Comparison of ENCODE assay signal across 1 cellular context in the genomic region with DNA sequence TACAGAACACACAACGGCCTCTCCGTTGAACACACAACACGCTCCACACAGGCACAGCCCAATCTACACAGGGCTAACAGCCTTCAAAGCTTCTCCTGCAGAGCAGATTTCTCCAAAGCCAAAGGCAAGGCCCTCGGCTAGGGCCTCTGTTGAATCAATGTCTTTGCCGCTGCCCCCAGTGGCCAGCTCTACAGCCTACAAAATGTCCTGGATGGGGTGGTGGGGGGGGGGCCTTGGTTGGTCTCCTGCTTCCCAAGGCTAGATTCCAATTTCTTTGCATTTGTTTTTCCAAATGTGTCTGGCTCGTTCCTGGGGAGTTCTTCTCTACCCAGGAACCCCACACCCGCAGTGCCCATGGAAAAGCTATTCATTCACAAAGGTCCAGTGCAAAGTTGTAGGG.
TF ChIP-seq lines count a peak whose summit lies in the region.

No MANE protein-coding gene starts in this region.

TF ChIP-seq in SK-N-SH, 30 proteins besides CTCF, POLR2A, EP300 and RAD21 (continued from another document):
- TF ChIP-seq RCOR1 (IDR thresholded peaks at IDR 0.05; ENCODE audit: low read length), result no peak
- no peak for TF ChIP-seq MXI1 (IDR thresholded peaks at IDR 0.05; ENCODE audit: low read depth, low read length)
- no peak for TF ChIP-seq TCF12 (IDR thresholded peaks at IDR 0.05)
- TF ChIP-seq CHD2 (IDR thresholded peaks at IDR 0.05; ENCODE audit: low read length, partially characterized antibody), result no peak
- no peak for TF ChIP-seq RFX5 (IDR thresholded peaks at IDR 0.05; ENCODE audit: low read length)
- no peak for TF ChIP-seq YY1 (IDR thresholded peaks at IDR 0.05; ENCODE audit: low read depth)
- TF ChIP-seq, protein P1, sequence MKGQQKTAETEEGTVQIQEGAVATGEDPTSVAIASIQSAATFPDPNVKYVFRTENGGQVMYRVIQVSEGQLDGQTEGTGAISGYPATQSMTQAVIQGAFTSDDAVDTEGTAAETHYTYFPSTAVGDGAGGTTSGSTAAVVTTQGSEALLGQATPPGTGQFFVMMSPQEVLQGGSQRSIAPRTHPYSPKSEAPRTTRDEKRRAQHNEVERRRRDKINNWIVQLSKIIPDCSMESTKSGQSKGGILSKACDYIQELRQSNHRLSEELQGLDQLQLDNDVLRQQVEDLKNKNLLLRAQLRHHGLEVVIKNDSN (IDR thresholded peaks at IDR 0.05; ENCODE audit: borderline replicate concordance, low read depth), result no peak
- TF ChIP-seq POLR2AphosphoS5 (IDR thresholded peaks at IDR 0.05; ENCODE audit: low read depth, low read length), result no peak
